Comparison of ENCODE assay signal across 9 cellular contexts in genomic region chr7:95718556-95719410, GRCh38. TPM values are rescaled to one million over a fixed set of nuclear protein-coding genes. Genes with fewer than 3 reads are reported as not detected.
DNase-seq lines count a peak whose midpoint lies in the region; ATAC-seq and TF ChIP-seq lines count a peak whose summit lies in the region.
"Had no signal": no experiment of that assay in that cellular context is flagged by ENCODE, and none has a peak within 500 bp of the region (broad histone marks: within the 10 kb centered on the region; RNA-seq: fewer than 3 reads in every experiment).

No MANE protein-coding gene starts in this region.

- peak overlapping the region; percentile 24 for H3K27ac ChIP-seq in A673 (ENCODE audit: low read depth, low read length, poor library complexity, severe bottlenecking)
- H3K27ac ChIP-seq in naive thymus-derived CD4-positive, alpha-beta T cell (ENCODE audit: low read depth, low read length) = no peak overlapping the region

- CTCF ChIA-PET in A673 (lab: Charles Lee) = no interaction called here
- CTCF ChIA-PET in naive thymus-derived CD4-positive, alpha-beta T cell (lab: Charles Lee) = no interaction called here

- H3K36me3 Mint-ChIP-seq in T-helper 17 cell (ENCODE audit: low read depth) = no peaks in the 10 kb centered on the region
- no peaks in the 10 kb centered on the region for H3K36me3 Mint-ChIP-seq in naive thymus-derived CD4-positive, alpha-beta T cell
- H3K36me3 Mint-ChIP-seq in activated T-cell treated with anti-CD3 and anti-CD28 coated beads, Interleukin-2, amount 50 U/mL, for 24 hours (ENCODE audit: low read depth) = no peaks in the 10 kb centered on the region

- intact Hi-C loops in A673 (cut with micrococcal nuclease; ENCODE audit: unreplicated experiment) = loop anchor here (2.0 kb wide), 1 partner anchor 1308 kb away; no protein-coding TSS in a partner anchor
- intact Hi-C loops in naive thymus-derived CD4-positive, alpha-beta T cell (cut with micrococcal nuclease) = no loop called here

- H3K27me3 Mint-ChIP-seq in T-helper 17 cell = peaks cover 4% of the 10 kb centered on the region
- peaks cover 0 to 7% (median 2%) of the 10 kb centered on the region in 5 donors for H3K27me3 Mint-ChIP-seq in naive thymus-derived CD4-positive, alpha-beta T cell
- H3K27me3 Mint-ChIP-seq in activated T-cell treated with anti-CD3 and anti-CD28 coated beads, Interleukin-2, amount 50 U/mL, for 24 hours = no peaks in the 10 kb centered on the region

- POLR2A ChIA-PET in A673 (lab: Charles Lee; ENCODE audit: low non-redundant PET) = no interaction called here
- POLR2A ChIA-PET in naive thymus-derived CD4-positive, alpha-beta T cell (lab: Charles Lee) = no interaction called here

- H3K27ac Mint-ChIP-seq in T-helper 17 cell = no peak overlapping the region
- H3K27ac Mint-ChIP-seq in naive thymus-derived CD4-positive, alpha-beta T cell = no peak overlapping the region
- no peak overlapping the region for H3K27ac Mint-ChIP-seq in activated T-cell treated with anti-CD3 and anti-CD28 coated beads, Interleukin-2, amount 50 U/mL, for 24 hours

- H3K4me1 ChIP-seq in A673 (ENCODE audit: insufficient read depth, low read length, poor library complexity, severe bottlenecking) = peaks cover 10% of the 10 kb centered on the region
- H3K4me1 ChIP-seq in naive thymus-derived CD4-positive, alpha-beta T cell (ENCODE audit: control insufficient read depth in 2 of 2, insufficient read depth in 2 of 2, low read length in 2 of 2) = no peaks in the 10 kb centered on the region

- peak; percentile 68 for TF ChIP-seq CTCF in A673 (conservative IDR thresholded peaks at IDR 0.05; ENCODE audit: low read depth, low read length)
- TF ChIP-seq CTCF in fibroblast of pulmonary artery (IDR thresholded peaks at IDR 0.05; ENCODE audit: low read length, missing control alignments) = peak; percentile 41

- H3K27me3 ChIP-seq in A673 (replicated peaks; ENCODE audit: insufficient read depth, low read depth, low read length, poor library complexity) = no peaks in the 10 kb centered on the region
- H3K27me3 ChIP-seq in naive thymus-derived CD4-positive, alpha-beta T cell (ENCODE audit: control insufficient read depth in 2 of 2, insufficient read depth in 2 of 2, low read length in 2 of 2) = no peaks in the 10 kb centered on the region

- peak overlapping the region; percentile 7 for H3K4me3 ChIP-seq in A673 (ENCODE audit: low read depth, low read length, poor library complexity, severe bottlenecking)
- no peak overlapping the region for H3K4me3 ChIP-seq in fibroblast of pulmonary artery (replicated peaks; ENCODE audit: low read depth, low read length)
- no peak overlapping the region for H3K4me3 ChIP-seq in naive thymus-derived CD4-positive, alpha-beta T cell (ENCODE audit: low read length)

- ATAC-seq in GM19395 (IDR thresholded peaks at IDR 0.05; ENCODE audit: unreplicated experiment) = peak; percentile 35
- no peak for ATAC-seq in T-helper 17 cell
- ATAC-seq in naive thymus-derived CD4-positive, alpha-beta T cell = no peak

- no TSS peak for BruUV-seq in A673 (replicated peaks; lab: Mats Ljungman, UMichigan)

- H3K9me3 ChIP-seq in A673 (ENCODE audit: low read depth, low read length, poor library complexity, severe bottlenecking) (no peaks in the 10 kb centered on the region), T-helper 17 cell (ENCODE audit: control insufficient read depth, low read length, poor library complexity, severe bottlenecking) (no peaks in the 10 kb centered on the region)
- H3K9me3 ChIP-seq in naive thymus-derived CD4-positive, alpha-beta T cell (ENCODE audit: control insufficient read depth in 2 of 3, low read length in 3 of 3) = no peaks in the 10 kb centered on the region

- H3K36me3 ChIP-seq in A673 (ENCODE audit: insufficient read depth, low read length, poor library complexity, severe bottlenecking) = no peaks in the 10 kb centered on the region
- H3K36me3 ChIP-seq in naive thymus-derived CD4-positive, alpha-beta T cell (ENCODE audit: control insufficient read depth in 2 of 3, insufficient read depth in 3 of 3, low read length in 3 of 3) = no peaks in the 10 kb centered on the region

- no peak overlapping the region for H3K4me3 Mint-ChIP-seq in T-helper 17 cell
- no peak overlapping the region for H3K4me3 Mint-ChIP-seq in naive thymus-derived CD4-positive, alpha-beta T cell
- H3K4me3 Mint-ChIP-seq in activated T-cell treated with anti-CD3 and anti-CD28 coated beads, Interleukin-2, amount 50 U/mL, for 24 hours = no peak overlapping the region

- H3K9me3 Mint-ChIP-seq in naive thymus-derived CD4-positive, alpha-beta T cell = no peaks in the 10 kb centered on the region
- H3K9me3 Mint-ChIP-seq in activated T-cell treated with anti-CD3 and anti-CD28 coated beads, Interleukin-2, amount 50 U/mL, for 24 hours = no peaks in the 10 kb centered on the region

- DNase-seq in A673 (ENCODE audit: low spot score) (peak; percentile 64), NOMO-1 treated with DMSO at 0.1 percent for 48 hours (lab: John Stamatoyannopoulos, UW; ENCODE audit: unreplicated experiment) (peak; percentile 67), fibroblast of pulmonary artery (ENCODE audit: low read depth) (peak; percentile 45), T-helper 17 cell (no peak), 8988T (no peak)
- no peak for DNase-seq in naive thymus-derived CD4-positive, alpha-beta T cell
- DNase-seq in activated T-cell treated with anti-CD3 and anti-CD28 coated beads, Interleukin-2, amount 50 U/mL, for 24 hours = no peak

- no peaks in the 10 kb centered on the region for H3K4me1 Mint-ChIP-seq in T-helper 17 cell
- H3K4me1 Mint-ChIP-seq in naive thymus-derived CD4-positive, alpha-beta T cell = no peaks in the 10 kb centered on the region
- H3K4me1 Mint-ChIP-seq in activated T-cell treated with anti-CD3 and anti-CD28 coated beads, Interleukin-2, amount 50 U/mL, for 24 hours (ENCODE audit: low read depth) = no peaks in the 10 kb centered on the region

RNA-seq across cellular contexts. Expression of gene DYNC1I1, which starts 53.6 kb away (rescaled TPM):
- 2.1 and 3.6 TPM in 2 replicates for total RNA-seq in A673 (2021)
- total RNA-seq in T-helper 17 cell = under 1 TPM; 0.12 to 0.31 TPM
- total RNA-seq in naive thymus-derived CD4-positive, alpha-beta T cell = under 1 TPM in 1 of 5 experiments, not detected in 4; 0.61 TPM
- not detected for polyA plus RNA-seq in naive thymus-derived CD4-positive, alpha-beta T cell
- total RNA-seq: T-helper 1 cell treated with Interleukin-12 subunit alpha and Interleukin-12 subunit beta and Interleukin-4 antibody, amounts not matched to agents 30 ng/mL and 1 ng/mL, for 36 hours had no signal

Comparison
In these comparisons a context has a peak if more than half of its experiments do, and no peak if none do; other contexts are left out.
1. DNase-seq: peak in A673 (single experiment), NOMO-1 treated with DMSO at 0.1 percent for 48 hours (single experiment) and fibroblast of pulmonary artery (single experiment); none in T-helper 17 cell (0 of 3), 8988T (single experiment), naive thymus-derived CD4-positive, alpha-beta T cell (0 of 9) and activated T-cell treated with anti-CD3 and anti-CD28 coated beads, Interleukin-2, amount 50 U/mL, for 24 hours (single experiment).